In the genomic region with DNA sequence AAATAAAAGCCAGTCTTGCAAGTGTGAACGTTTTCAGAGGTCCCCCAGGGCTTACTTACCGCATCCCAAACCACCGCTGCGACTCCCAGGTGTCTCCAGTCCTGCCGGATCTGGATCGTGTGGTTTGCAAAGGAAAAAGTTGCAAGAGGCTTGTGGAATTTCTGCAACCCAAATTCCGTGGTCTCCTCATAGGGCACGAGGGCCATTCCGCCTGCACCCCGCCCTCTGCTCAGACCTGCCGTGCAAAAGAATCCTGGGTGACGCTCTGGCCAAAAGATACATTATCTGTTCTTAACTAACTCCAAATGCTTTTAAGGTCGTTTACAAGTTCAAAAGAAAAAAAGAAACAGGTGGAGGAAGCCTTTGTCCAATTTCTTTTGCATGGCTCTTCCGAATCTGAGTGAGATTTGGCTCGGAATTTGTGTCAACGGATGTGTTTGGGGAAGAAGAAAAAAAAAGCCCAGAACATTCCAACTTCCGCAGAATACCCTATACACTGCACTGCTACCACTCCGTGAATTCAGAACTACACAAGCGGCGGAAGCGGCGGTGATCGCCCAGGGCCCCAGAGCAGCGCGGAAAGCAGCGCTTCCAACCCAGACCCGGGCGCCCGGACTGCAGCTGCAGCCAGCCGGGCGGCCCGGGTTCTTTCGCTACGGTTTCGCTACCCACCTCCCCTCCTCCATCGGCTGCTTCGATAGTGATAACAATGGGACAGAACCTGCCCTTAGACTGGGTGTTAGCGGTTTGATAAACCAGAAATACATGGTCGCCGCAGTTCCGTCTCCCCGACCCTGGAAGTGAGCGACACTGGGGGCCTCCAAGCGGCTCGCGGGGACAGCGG, we compare ENCODE assay signal across 8 cellular contexts. TPM values are rescaled to one million over a fixed set of nuclear protein-coding genes. Genes with fewer than 3 reads are reported as not detected.
DNase-seq lines count a peak whose midpoint lies in the region; ATAC-seq and TF ChIP-seq lines count a peak whose summit lies in the region.

No MANE protein-coding gene starts in this region.

- H3K9me3 Mint-ChIP-seq in dendritic cell treated with granulocyte-macrophage colony-stimulating factor and Interleukin-4, amounts not matched to agents 40 ng/mL and 50 ng/mL, for 4 days: no peaks in the 10 kb centered on the region

- H3K36me3 Mint-ChIP-seq in dendritic cell treated with granulocyte-macrophage colony-stimulating factor and Interleukin-4, amounts not matched to agents 40 ng/mL and 50 ng/mL, for 4 days (ENCODE audit: low read depth): peaks cover 44% of the 10 kb centered on the region

- peak overlapping the region; percentile 95 for H3K27ac Mint-ChIP-seq in dendritic cell treated with granulocyte-macrophage colony-stimulating factor and Interleukin-4, amounts not matched to agents 40 ng/mL and 50 ng/mL, for 4 days

- intact Hi-C loops in dendritic cell treated with granulocyte-macrophage colony-stimulating factor and Interleukin-4, amounts not matched to agents 40 ng/mL and 50 ng/mL, for 4 days (cut with micrococcal nuclease): loop anchor here (1.0 to 10.0 kb wide), 4 partner anchors 86 to 642 kb away; a partner anchor contains a TSS
- intact Hi-C loops in left lung (cut with DNase I): no loop called here

- peaks cover 8% of the 10 kb centered on the region for H3K79me2 ChIP-seq in ACC112 (ENCODE audit: control insufficient read depth, insufficient read depth, low read length, unreplicated experiment)

- peak; percentile 17 for ATAC-seq in GM18520 (IDR thresholded peaks at IDR 0.05; ENCODE audit: unreplicated experiment)
- peak; percentile 27 for ATAC-seq in HG03039 (IDR thresholded peaks at IDR 0.05; ENCODE audit: unreplicated experiment)
- ATAC-seq in left lung: peak; percentile 62

- H3K9me3 ChIP-seq in left lung: no peaks in the 10 kb centered on the region

- peak overlapping the region; percentile 72 for H3K27ac ChIP-seq in ACC112 (ENCODE audit: low read depth, low read length)
- H3K27ac ChIP-seq in left lung: peak overlapping the region; percentile 96 to 99

- H3K4me1 ChIP-seq in ACC112 (ENCODE audit: control insufficient read depth, insufficient read depth, low read length, unreplicated experiment) (peaks cover 7% of the 10 kb centered on the region), left lung (peaks cover 12 to 61% of the 10 kb centered on the region in 2 donors)

- DNase-seq in NCI-H345 (lab: John Stamatoyannopoulos, UW) (peak; percentile 43), left lung (peak; percentile 76 to 94)
- peak; percentile 77 for DNase-seq in activated CD4-positive, alpha-beta T cell treated with anti-CD3 and anti-CD28 coated beads for 48 hours
- peak; percentile 55 to 60 for DNase-seq in stimulated activated CD4-positive, alpha-beta T cell treated with anti-CD3 and anti-CD28 coated beads, Interleukin-2, amount 100 ng/mL, for 48 hours

- no peaks in the 10 kb centered on the region for H3K27me3 ChIP-seq in ACC112 (ENCODE audit: insufficient read depth, low read length)
- no peaks in the 10 kb centered on the region for H3K27me3 ChIP-seq in left lung

- TF ChIP-seq CTCF in left lung (IDR thresholded peaks at IDR 0.05): no peak

- peak overlapping the region; percentile 91 for H2AFZ ChIP-seq in ACC112 (ENCODE audit: low read length, unreplicated experiment)

- peak overlapping the region; percentile 91 for H3K4me3 Mint-ChIP-seq in dendritic cell treated with granulocyte-macrophage colony-stimulating factor and Interleukin-4, amounts not matched to agents 40 ng/mL and 50 ng/mL, for 4 days

- H3K4me1 Mint-ChIP-seq in dendritic cell treated with granulocyte-macrophage colony-stimulating factor and Interleukin-4, amounts not matched to agents 40 ng/mL and 50 ng/mL, for 4 days (ENCODE audit: low read depth): peaks cover 53% of the 10 kb centered on the region

- no peaks in the 10 kb centered on the region for H3K27me3 Mint-ChIP-seq in dendritic cell treated with granulocyte-macrophage colony-stimulating factor and Interleukin-4, amounts not matched to agents 40 ng/mL and 50 ng/mL, for 4 days

- H3K4me3 ChIP-seq in ACC112 (ENCODE audit: low read depth, low read length) (peak overlapping the region; percentile 88), left lung (peak overlapping the region; percentile 72 to 97)

- H3K36me3 ChIP-seq in ACC112 (ENCODE audit: insufficient read depth, low read length) (peaks cover 3% of the 10 kb centered on the region; the same call in 1 of the 2 replicates), left lung (peaks cover 0 to 4% of the 10 kb centered on the region in 2 donors)

RNA-seq across cellular contexts. Expression of a gene that starts 0.8 kb away (rescaled TPM):
- 10 to 100 TPM; 14.6 to 18.1 TPM for total RNA-seq in left lung

Comparison
In these comparisons a context has a peak if more than half of its experiments do, and no peak if none do; other contexts are left out.
1. Peak in every context shown above with its lines: DNase-seq, ATAC-seq, H3K4me3 ChIP-seq and H3K27ac ChIP-seq.